ENCODE assay signal across 8 cellular contexts in genomic region chr17:78735832-78736525, GRCh38. TPM values are rescaled to one million over a fixed set of nuclear protein-coding genes. Genes with fewer than 3 reads are reported as not detected.
DNase-seq lines count a peak whose midpoint lies in the region; ATAC-seq and TF ChIP-seq lines count a peak whose summit lies in the region.

No MANE protein-coding gene starts in this region.

- peak overlapping the region; percentile 76 to 80 for H3K4me3 ChIP-seq in neutrophil (ENCODE audit: low read depth in 1 of 2, low read length in 1 of 2)

- no peaks in the 10 kb centered on the region for H3K36me3 ChIP-seq in neutrophil

- H3K27me3 Mint-ChIP-seq in chondrocyte (ENCODE audit: low read depth): no peaks in the 10 kb centered on the region

- peak overlapping the region; percentile 19 for H3K4me3 Mint-ChIP-seq in chondrocyte (ENCODE audit: unreplicated experiment)

- H3K4me1 ChIP-seq in neutrophil (ENCODE audit: control insufficient read depth in 1 of 2, insufficient read depth in 1 of 2, low read depth in 1 of 2, low read length in 1 of 2): peaks cover 59 to 72% of the 10 kb centered on the region in 2 experiments

- DNase-seq in NCI-H82 (lab: John Stamatoyannopoulos, UW) (peak; percentile 53), NCI-H82 treated with DMSO at 0.1 percent for 48 hours (lab: John Stamatoyannopoulos, UW; ENCODE audit: unreplicated experiment) (no peak), NCI-H146 treated with DMSO at 0.1 percent for 48 hours (lab: John Stamatoyannopoulos, UW; ENCODE audit: unreplicated experiment) (peak; percentile 35), chondrocyte (ENCODE audit: low spot score) (no peak), midbrain (lab: John Stamatoyannopoulos, UW) (no peak)
- DNase-seq in stimulated activated CD4-positive, alpha-beta T cell treated with anti-CD3 and anti-CD28 coated beads, Interleukin-4, amount 100 ng/mL, for 4 hours: no peak

- H3K27me3 ChIP-seq in neutrophil: no peaks in the 10 kb centered on the region

- no peaks in the 10 kb centered on the region for H3K9me3 ChIP-seq in neutrophil

- TF ChIP-seq CTCF in chondrocyte (IDR thresholded peaks at IDR 0.05): no peak
- TF ChIP-seq CTCF in neutrophil (IDR thresholded peaks at IDR 0.05): no peak

- peak overlapping the region; percentile 91 for H3K27ac Mint-ChIP-seq in chondrocyte (ENCODE audit: unreplicated experiment)

- H3K9me3 Mint-ChIP-seq in chondrocyte (ENCODE audit: low read depth): no peaks in the 10 kb centered on the region

- peaks cover 64% of the 10 kb centered on the region for H3K4me1 Mint-ChIP-seq in chondrocyte (ENCODE audit: low read depth)

- H3K27ac ChIP-seq in neutrophil: peak overlapping the region; percentile 94

- no peaks in the 10 kb centered on the region for H3K36me3 Mint-ChIP-seq in chondrocyte (ENCODE audit: low read depth)

- ATAC-seq in GM18498 (IDR thresholded peaks at IDR 0.05; ENCODE audit: unreplicated experiment): no peak

RNA-seq across cellular contexts. Expression of gene CYTH1, which starts 46.1 kb away (rescaled TPM):
- 79.2 to 155 TPM (median 80.8 TPM) in 3 replicates for total RNA-seq in chondrocyte

Comparison
In these comparisons a context has a peak if more than half of its experiments do, and no peak if none do; other contexts are left out.
1. DNase-seq: peak in NCI-H82 (single experiment) and NCI-H146 treated with DMSO at 0.1 percent for 48 hours (single experiment); none in NCI-H82 treated with DMSO at 0.1 percent for 48 hours (single experiment), chondrocyte (single experiment), stimulated activated CD4-positive, alpha-beta T cell treated with anti-CD3 and anti-CD28 coated beads, Interleukin-4, amount 100 ng/mL, for 4 hours (0 of 2) and midbrain (single experiment).